Comparison of ENCODE assay signal across 25 cellular contexts in the genomic region with DNA sequence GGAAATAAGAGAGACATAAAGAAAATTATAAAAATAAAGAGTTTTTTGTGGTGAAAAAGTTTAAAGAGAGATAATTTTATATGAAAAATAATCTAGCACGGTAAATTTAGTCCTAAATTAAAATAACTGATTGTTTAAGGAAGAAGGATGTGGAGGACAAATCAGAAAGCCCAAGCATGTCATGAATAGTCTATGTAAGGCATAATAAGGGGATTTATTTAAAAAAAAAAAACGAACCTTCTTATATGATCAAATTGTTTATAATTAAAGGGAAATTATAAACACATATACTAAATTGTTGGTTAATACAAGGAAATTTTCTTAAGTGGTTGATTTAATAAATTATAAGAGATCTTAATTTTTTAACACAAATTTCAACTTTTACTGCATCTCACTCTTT.
DNase-seq lines count a peak whose midpoint lies in the region; ATAC-seq, FAIRE-seq and TF ChIP-seq lines count a peak whose summit lies in the region.
"Had no signal": no experiment of that assay in that cellular context is flagged by ENCODE, and none has a peak within 500 bp of the region (broad histone marks: within the 10 kb centered on the region; RNA-seq: fewer than 3 reads in every experiment).

No MANE protein-coding gene starts in this region.

- FAIRE-seq in TTC549 (lab: Jason Lieb, UNC): peak; percentile 68

- peaks cover 8% of the 10 kb centered on the region for H3K9me3 ChIP-seq in mammary epithelial cell (replicated peaks; ENCODE audit: insufficient read depth, low read length)
- H3K9me3 ChIP-seq: Caco-2 had no signal

- no peak overlapping the region for H3K9ac ChIP-seq in mammary epithelial cell (ENCODE audit: insufficient read depth, low read length)
- H3K9ac ChIP-seq: BLaER1 treated with 17β-estradiol and CSF1 and Interleukin-3, amounts not matched to agents 10 nM and 100 nM had no signal

- H3K36me3 Mint-ChIP-seq in MCF 10A (ENCODE audit: insufficient read depth, unreplicated experiment): no peaks in the 10 kb centered on the region
- H3K36me3 Mint-ChIP-seq: CD4-positive, alpha-beta memory T cell had no signal

- H4K20me1 ChIP-seq in mammary epithelial cell (ENCODE audit: insufficient read depth, low read length): no peaks in the 10 kb centered on the region
- H4K20me1 ChIP-seq: BLaER1 treated with 17β-estradiol and CSF1 and Interleukin-3, amounts not matched to agents 10 nM and 100 nM had no signal

- no peaks in the 10 kb centered on the region for H3K27me3 ChIP-seq in mammary epithelial cell (ENCODE audit: insufficient read depth, low read length)
- H3K27me3 ChIP-seq: BLaER1 treated with 17β-estradiol and CSF1 and Interleukin-3, amounts not matched to agents 10 nM and 100 nM had no signal

- POLR2A ChIA-PET in MCF 10A (lab: Yijun Ruan, JAX): no interaction called here

- peak; percentile 4 for DNase-seq in MCF 10A (ENCODE audit: unreplicated experiment)
- DNase-seq in mammary epithelial cell: no peak
- DNase-seq in NB4 (ENCODE audit: low read depth): peak; percentile 23
- no peak for DNase-seq in kidney tubule cell (ENCODE audit: low spot score)
- no peak for DNase-seq in Ammon's horn (ENCODE audit: low spot score)
- DNase-seq in NCI-H146 (lab: John Stamatoyannopoulos, UW): no peak
- DNase-seq: ACHN; Caco-2; CD4-positive, alpha-beta memory T cell; DMS153; EL; H9; KG1; NCI-H1105 treated with DMSO at 0.1 percent for 48 hours; NCI-H1694; NCI-H2081; NCI-H510A; NCI-H82; RPMI8226; SHP77; T-helper 17 cell had no signal

- dilution Hi-C loops in mammary epithelial cell (cut with HindIII; ENCODE audit: low sequenced_read_pairs): no loop called here

- CTCF ChIA-PET in MCF 10A (lab: Yijun Ruan, JAX): no interaction called here
- CTCF ChIA-PET in mammary epithelial cell (lab: Charles Lee; ENCODE audit: low non-redundant PET): no interaction called here

- H3K4me3 Mint-ChIP-seq in MCF 10A (ENCODE audit: unreplicated experiment): no peak overlapping the region
- H3K4me3 Mint-ChIP-seq: CD4-positive, alpha-beta memory T cell; H9; T-helper 17 cell had no signal

- no peak overlapping the region for H3K4me3 ChIP-seq in mammary epithelial cell (replicated peaks in 1 of 3; ENCODE audit: insufficient read depth in 1 of 3, low read depth in 2 of 3, low read length in 3 of 3)
- H3K4me3 ChIP-seq in NB4 (ENCODE audit: low read depth, low read length): no peak overlapping the region
- H3K4me3 ChIP-seq: BLaER1 treated with 17β-estradiol and CSF1 and Interleukin-3, amounts not matched to agents 10 nM and 100 nM had no signal

- WGBS in mammary epithelial cell (ENCODE audit: low coverage, missing lambda C conversion rate): 7% methylated on average over 2 of the region's 2 CpGs

- peaks cover 23% of the 10 kb centered on the region for H3K9me3 Mint-ChIP-seq in MCF 10A (ENCODE audit: unreplicated experiment)

- no peaks in the 10 kb centered on the region for H3K27me3 Mint-ChIP-seq in MCF 10A (ENCODE audit: insufficient read depth, unreplicated experiment)
- H3K27me3 Mint-ChIP-seq: CD4-positive, alpha-beta memory T cell; T-helper 17 cell had no signal

- H3K36me3 ChIP-seq in mammary epithelial cell (ENCODE audit: insufficient read depth, low read length): no peaks in the 10 kb centered on the region
- H3K36me3 ChIP-seq: BLaER1 treated with 17β-estradiol and CSF1 and Interleukin-3, amounts not matched to agents 10 nM and 100 nM had no signal

- in situ Hi-C loops in mammary epithelial cell (cut with MboI; ENCODE audit: low sequenced_read_pairs in 2 of 2): no loop called here

- TF ChIP-seq POLR2A in NB4 (IDR thresholded peaks at IDR 0.05; ENCODE audit: extremely low read depth, insufficient read length): no peak

- H3K4me1 Mint-ChIP-seq in MCF 10A (ENCODE audit: insufficient read depth, unreplicated experiment): no peaks in the 10 kb centered on the region
- H3K4me1 Mint-ChIP-seq: CD4-positive, alpha-beta memory T cell; H9; T-helper 17 cell had no signal

- no peak for ATAC-seq in HG02885 (IDR thresholded peaks at IDR 0.05; ENCODE audit: poor library complexity, unreplicated experiment)
- ATAC-seq: T-helper 17 cell had no signal

- no peak overlapping the region for H3K27ac ChIP-seq in mammary epithelial cell (ENCODE audit: insufficient read depth, low read depth, low read length)
- H3K27ac ChIP-seq: BLaER1 treated with 17β-estradiol and CSF1 and Interleukin-3, amounts not matched to agents 10 nM and 100 nM; HL-60 had no signal

- TF ChIP-seq CTCF in MCF 10A (IDR thresholded peaks at IDR 0.05; ENCODE audit: unreplicated experiment) (no peak), mammary epithelial cell (conservative IDR thresholded peaks at IDR 0.05 in 1 of 2, IDR thresholded peaks at IDR 0.05 in 1 of 2; ENCODE audit: extremely low read depth in 1 of 2, insufficient read depth in 1 of 2, low read depth in 1 of 2, low read length in 2 of 2) (no peak), NB4 (IDR thresholded peaks at IDR 0.05; ENCODE audit: low read depth, low read length) (no peak)

- no peak overlapping the region for H3K27ac Mint-ChIP-seq in MCF 10A (ENCODE audit: low read depth, unreplicated experiment)
- H3K27ac Mint-ChIP-seq: CD4-positive, alpha-beta memory T cell; H9; T-helper 17 cell had no signal

- no peaks in the 10 kb centered on the region for H3K79me2 ChIP-seq in mammary epithelial cell (ENCODE audit: insufficient read depth, low read length)

- H2AFZ ChIP-seq in mammary epithelial cell (ENCODE audit: low read depth, low read length): no peak overlapping the region

- no peak overlapping the region for H3K4me2 ChIP-seq in mammary epithelial cell (ENCODE audit: insufficient read depth, low read depth, low read length)
- H3K4me2 ChIP-seq: BLaER1 treated with 17β-estradiol and CSF1 and Interleukin-3, amounts not matched to agents 10 nM and 100 nM had no signal

- BruUV-seq in MCF 10A (replicated peaks; lab: Mats Ljungman, UMichigan) (no TSS peak), mammary epithelial cell (replicated peaks; lab: Mats Ljungman, UMichigan) (no TSS peak)

- intact Hi-C loops in MCF 10A (cut with micrococcal nuclease): no loop called here
- intact Hi-C loops in mammary epithelial cell (cut with micrococcal nuclease): no loop called here

- no peaks in the 10 kb centered on the region for H3K4me1 ChIP-seq in mammary epithelial cell (ENCODE audit: insufficient read depth, low read length)
- H3K4me1 ChIP-seq: BLaER1 treated with 17β-estradiol and CSF1 and Interleukin-3, amounts not matched to agents 10 nM and 100 nM; Caco-2 had no signal

Comparison
In these comparisons a context has a peak if more than half of its experiments do, and no peak if none do; other contexts are left out.
1. DNase-seq: peak in MCF 10A (single experiment) and NB4 (single experiment); none in mammary epithelial cell (single experiment), kidney tubule cell (single experiment), Ammon's horn (single experiment) and NCI-H146 (single experiment).